In the genomic region with DNA sequence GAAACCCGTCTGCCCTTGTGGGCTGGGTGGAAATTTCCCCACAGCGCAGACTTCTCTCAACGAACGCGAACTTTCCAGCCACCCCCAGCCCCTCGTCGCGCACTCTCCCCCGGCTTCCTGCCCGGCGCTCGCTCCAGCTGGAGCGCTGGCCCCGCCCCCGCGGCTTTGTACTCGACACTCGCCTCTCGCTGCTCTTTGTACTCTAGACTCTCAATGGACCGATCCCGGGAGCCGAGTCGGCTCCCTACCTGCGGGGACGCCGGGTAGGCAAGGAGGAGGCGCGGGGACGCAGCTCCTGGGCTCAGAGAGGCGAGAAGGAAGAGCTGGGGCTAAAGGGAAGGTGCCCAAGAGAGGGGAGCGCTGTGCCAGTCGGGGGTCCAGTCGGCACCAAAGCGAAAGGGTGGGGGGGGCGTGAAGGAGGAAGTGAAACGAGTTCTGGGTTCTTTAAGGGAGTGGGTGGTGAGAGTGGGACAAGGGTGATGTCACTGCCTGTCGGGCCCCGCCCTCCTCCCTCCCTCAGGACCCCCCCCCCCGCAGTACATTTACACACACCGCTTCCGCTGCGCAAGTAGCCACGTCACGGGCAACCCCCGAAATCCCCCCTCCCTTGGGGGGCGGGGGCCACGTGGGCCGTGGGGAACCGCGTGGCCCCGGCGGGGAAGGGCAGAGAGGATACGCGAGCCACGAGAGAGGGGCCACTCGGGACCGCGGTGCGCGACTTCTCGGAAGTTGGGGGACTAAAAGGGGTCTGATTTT, we compare ENCODE assay signal across 8 cellular contexts. TPM values are rescaled to one million over a fixed set of nuclear protein-coding genes. Genes with fewer than 3 reads are reported as not detected.
DNase-seq lines count a peak whose midpoint lies in the region; ATAC-seq, FAIRE-seq and TF ChIP-seq lines count a peak whose summit lies in the region.

No MANE protein-coding gene starts in this region.

- no peaks in the 10 kb centered on the region for H3K9me2 ChIP-seq in OCI-LY1 (ENCODE audit: low read depth, low read length)

- H4K20me1 ChIP-seq in OCI-LY1 (ENCODE audit: insufficient read depth, low read length): no peaks in the 10 kb centered on the region

- WGBS in A549 (ENCODE audit: missing lambda C conversion rate): 2% methylated on average over 51 of the region's 61 CpGs

- peaks cover 8% of the 10 kb centered on the region; the same call in 1 of the 2 replicates for H3F3A ChIP-seq in OCI-LY1 (ENCODE audit: insufficient read depth, low read length)

- peaks cover 26% of the 10 kb centered on the region for H3K36me3 ChIP-seq in OCI-LY1 (ENCODE audit: insufficient read depth, low read length)

- peak; percentile 90 to 96 for DNase-seq in A549 (ENCODE audit: low read depth in 1 of 2, low spot score in 1 of 2)
- DNase-seq in HT1080 (ENCODE audit: low read depth): peak; percentile 72
- peak; percentile 85 for DNase-seq in activated T-cell treated with anti-CD3 and anti-CD28 coated beads for 24 hours (ENCODE audit: low read depth)
- peak; percentile 61 for DNase-seq in epidermal melanocyte (ENCODE audit: insufficient read length, low spot score)
- DNase-seq in midbrain (lab: John Stamatoyannopoulos, UW): peak; percentile 74
- peak; percentile 89 to 92 for DNase-seq in stimulated activated CD8-positive, alpha-beta memory T cell treated with anti-CD3 and anti-CD28 coated beads, Interleukin-15, amount 100 ng/mL, for 4 hours (ENCODE audit: low read depth in 2 of 2)

- peak; percentile 43 for TF ChIP-seq POLR2A in A549 (IDR thresholded peaks at IDR 0.05; ENCODE audit: low read length)

- TF ChIP-seq CTCF in A549 (IDR thresholded peaks at IDR 0.05) (no peak), OCI-LY1 (IDR thresholded peaks at IDR 0.05; ENCODE audit: low read length) (no peak)

- CTCF ChIA-PET in A549 (lab: Yijun Ruan, JAX): interaction anchor here (1.3 to 25.1 kb wide), 7 partner anchors 7 to 127 kb away, joined by 3 to 677 read pairs (median 9); a partner anchor contains a TSS

- ATAC-seq in A549: peak; percentile 35 to 44
- peak; percentile 36 for ATAC-seq in GM18909 (IDR thresholded peaks at IDR 0.05; ENCODE audit: poor library complexity, unreplicated experiment)

- TF ChIP-seq EP300 in A549 (IDR thresholded peaks at IDR 0.05): no peak

- no peak for TF ChIP-seq RAD21 in A549 (conservative IDR thresholded peaks at IDR 0.05 in 1 of 2, IDR thresholded peaks at IDR 0.05 in 1 of 2)

- H3K4me3 ChIP-seq in A549 (peak overlapping the region; percentile 80), OCI-LY1 (ENCODE audit: low read depth, low read length, poor library complexity, severe bottlenecking) (peak overlapping the region; percentile 88)

- H3K27me3 ChIP-seq in OCI-LY1 (ENCODE audit: insufficient read depth, low read length): no peaks in the 10 kb centered on the region

- POLR2A ChIA-PET in A549 (lab: Yijun Ruan, JAX): interaction anchor here (0.6 to 5.7 kb wide), 7 partner anchors 9 to 157 kb away, joined by 3 to 65 read pairs (median 6); a partner anchor contains a TSS

- no peaks in the 10 kb centered on the region for H3K9me3 ChIP-seq in A549
- no peaks in the 10 kb centered on the region for H3K9me3 ChIP-seq in OCI-LY1 (ENCODE audit: low read length)

- FAIRE-seq in A549 (lab: Jason Lieb, UNC): no peak

- no peak overlapping the region for H2AFZ ChIP-seq in OCI-LY1 (ENCODE audit: low read length)

- H3K4me2 ChIP-seq in A549: peak overlapping the region; percentile 91
- H3K4me2 ChIP-seq in OCI-LY1 (ENCODE audit: low read length): peak overlapping the region; percentile 95

- H3K79me2 ChIP-seq in OCI-LY1 (ENCODE audit: insufficient read depth, low read length): no peaks in the 10 kb centered on the region

- peaks cover 36% of the 10 kb centered on the region for H3K4me1 ChIP-seq in A549
- peaks cover 43% of the 10 kb centered on the region for H3K4me1 ChIP-seq in OCI-LY1 (ENCODE audit: insufficient read depth, low read length, severe bottlenecking)

- peak overlapping the region; percentile 96 for H3K27ac ChIP-seq in A549
- H3K27ac ChIP-seq in OCI-LY1 (ENCODE audit: low read depth, low read length, poor library complexity, severe bottlenecking): peak overlapping the region; percentile 97

- H3K9ac ChIP-seq in OCI-LY1 (ENCODE audit: low read length): peak overlapping the region; percentile 97

TF ChIP-seq in A549, 52 proteins besides CTCF, POLR2A, EP300 and RAD21 (continues in another document):
- TF ChIP-seq PHF8 (IDR thresholded peaks at IDR 0.05; ENCODE audit: borderline replicate concordance, low read depth) (0 out of 2 replicates have a peak, but pooled peaks have one; percentile 8), HOXA7 (CRISPR knock-in tag; IDR thresholded peaks at IDR 0.05) (no peak), SMC3 (IDR thresholded peaks at IDR 0.05) (no peak)
- TF ChIP-seq, protein P1, sequence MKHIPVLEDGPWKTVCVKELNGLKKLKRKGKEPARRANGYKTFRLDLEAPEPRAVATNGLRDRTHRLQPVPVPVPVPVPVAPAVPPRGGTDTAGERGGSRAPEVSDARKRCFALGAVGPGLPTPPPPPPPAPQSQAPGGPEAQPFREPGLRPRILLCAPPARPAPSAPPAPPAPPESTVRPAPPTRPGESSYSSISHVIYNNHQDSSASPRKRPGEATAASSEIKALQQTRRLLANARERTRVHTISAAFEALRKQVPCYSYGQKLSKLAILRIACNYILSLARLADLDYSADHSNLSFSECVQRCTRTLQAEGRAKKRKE (CRISPR knock-in tag; IDR thresholded peaks at IDR 0.05; ENCODE audit: low read depth): no peak
- TF ChIP-seq, protein P2, sequence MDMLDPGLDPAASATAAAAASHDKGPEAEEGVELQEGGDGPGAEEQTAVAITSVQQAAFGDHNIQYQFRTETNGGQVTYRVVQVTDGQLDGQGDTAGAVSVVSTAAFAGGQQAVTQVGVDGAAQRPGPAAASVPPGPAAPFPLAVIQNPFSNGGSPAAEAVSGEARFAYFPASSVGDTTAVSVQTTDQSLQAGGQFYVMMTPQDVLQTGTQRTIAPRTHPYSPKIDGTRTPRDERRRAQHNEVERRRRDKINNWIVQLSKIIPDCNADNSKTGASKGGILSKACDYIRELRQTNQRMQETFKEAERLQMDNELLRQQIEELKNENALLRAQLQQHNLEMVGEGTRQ (IDR thresholded peaks at IDR 0.05): peak; percentile 82

RNA-seq across cellular contexts. Expression of a gene that starts 9.7 kb away (rescaled TPM):
- polyA plus RNA-seq in A549 (2011; rRNA removed): 1.3 and 3.3 TPM in 2 replicates
- 1.8 and 2.7 TPM in 2 replicates for polyA plus RNA-seq in A549 (2012; cell fraction: cytosol; rRNA removed)
- polyA plus RNA-seq in A549 (2012; cell fraction: nucleus; rRNA removed): 9.4 and 11.6 TPM in 2 replicates
- polyA plus RNA-seq in A549 (2017; fragmentation: RNase III; extraction: RNeasy Plus Mini Kit Qiagen cat#74134 plus additional on column Dnase treatment): 7.6 to 10.2 TPM (median 8.8 TPM) in 3 replicates
- 10.8 and 14.7 TPM in 2 replicates for polyA minus RNA-seq in A549 (2011; rRNA and poly(A)+ RNA removed)
- 0.27 and 0.87 TPM in 2 replicates for total RNA-seq in HT1080 (2014; rRNA removed; shearing (Covaris generic))
- 2.8 and 3.0 TPM in 2 replicates for polyA plus RNA-seq in HT1080 (2015; cell fraction: cytosol; rRNA removed)
- 7.4 TPM in 2 replicates for polyA plus RNA-seq in HT1080 (2015; cell fraction: nucleus; rRNA removed)

RNA-seq across cellular contexts. Expression of a gene that starts 11.2 kb away (rescaled TPM):
- polyA plus RNA-seq in A549 (2011; rRNA removed): 0.48 and 0.57 TPM in 2 replicates
- 0.29 and 0.44 TPM in 2 replicates for polyA plus RNA-seq in A549 (2012; cell fraction: cytosol; rRNA removed)
- polyA plus RNA-seq in A549 (2012; cell fraction: nucleus; rRNA removed): 11.6 and 16.8 TPM in 2 replicates
- polyA plus RNA-seq in A549 (2017; fragmentation: RNase III; extraction: RNeasy Plus Mini Kit Qiagen cat#74134 plus additional on column Dnase treatment): 0.17 to 0.73 TPM (median 0.33 TPM) in 3 replicates
- 0.54 TPM in 1 of 2 replicates, not detected in the other for polyA minus RNA-seq in A549 (2011; rRNA and poly(A)+ RNA removed)
- total RNA-seq in HT1080 (2014; rRNA removed; shearing (Covaris generic)): 0.88 TPM in 1 of 2 replicates, not detected in the other
- 0.61 TPM in 1 of 2 replicates, not detected in the other for polyA plus RNA-seq in HT1080 (2015; cell fraction: cytosol; rRNA removed)
- polyA plus RNA-seq in HT1080 (2015; cell fraction: nucleus; rRNA removed): 0.47 and 0.88 TPM in 2 replicates

RNA-seq across cellular contexts. Expression of a gene that starts 13.6 kb away (rescaled TPM):
- polyA plus RNA-seq in A549 (2011; rRNA removed): 98.9 and 102 TPM in 2 replicates
- 518 TPM in 2 replicates for polyA plus RNA-seq in A549 (2012; cell fraction: cytosol; rRNA removed)
- 332 and 388 TPM in 2 replicates for polyA plus RNA-seq in A549 (2012; cell fraction: nucleus; rRNA removed)
- polyA plus RNA-seq in A549 (2017; fragmentation: RNase III; extraction: RNeasy Plus Mini Kit Qiagen cat#74134 plus additional on column Dnase treatment): 268 to 287 TPM (median 275 TPM) in 3 replicates
- 18.6 and 32.8 TPM in 2 replicates for polyA minus RNA-seq in A549 (2011; rRNA and poly(A)+ RNA removed)
- total RNA-seq in HT1080 (2014; rRNA removed; shearing (Covaris generic)): 98.2 and 168 TPM in 2 replicates
- 46.6 and 75.3 TPM in 2 replicates for polyA plus RNA-seq in HT1080 (2015; cell fraction: cytosol; rRNA removed)
- 32.2 and 33.5 TPM in 2 replicates for polyA plus RNA-seq in HT1080 (2015; cell fraction: nucleus; rRNA removed)

RNA-seq across cellular contexts. Expression of a gene that starts 14.1 kb away (rescaled TPM):
- polyA plus RNA-seq in A549 (2011; rRNA removed): 17.7 and 20.4 TPM in 2 replicates
- polyA plus RNA-seq in A549 (2012; cell fraction: cytosol; rRNA removed): 15.8 and 19.3 TPM in 2 replicates
- polyA plus RNA-seq in A549 (2012; cell fraction: nucleus; rRNA removed): 16.0 and 16.3 TPM in 2 replicates
- polyA plus RNA-seq in A549 (2017; fragmentation: RNase III; extraction: RNeasy Plus Mini Kit Qiagen cat#74134 plus additional on column Dnase treatment): 26.4 to 28.2 TPM (median 28.1 TPM) in 3 replicates
- 10.9 and 13.0 TPM in 2 replicates for polyA minus RNA-seq in A549 (2011; rRNA and poly(A)+ RNA removed)
- total RNA-seq in HT1080 (2014; rRNA removed; shearing (Covaris generic)): 4.8 and 6.4 TPM in 2 replicates
- 5.7 and 5.9 TPM in 2 replicates for polyA plus RNA-seq in HT1080 (2015; cell fraction: cytosol; rRNA removed)
- 8.6 and 8.8 TPM in 2 replicates for polyA plus RNA-seq in HT1080 (2015; cell fraction: nucleus; rRNA removed)

RNA-seq across cellular contexts. Expression of a gene that starts 44.9 kb away (rescaled TPM):
- polyA plus RNA-seq in A549 (2011; rRNA removed): 56.3 and 69.7 TPM in 2 replicates
- 65.2 and 89.0 TPM in 2 replicates for polyA plus RNA-seq in A549 (2012; cell fraction: cytosol; rRNA removed)
- 224 and 249 TPM in 2 replicates for polyA plus RNA-seq in A549 (2012; cell fraction: nucleus; rRNA removed)
- 88.0 to 113 TPM (median 111 TPM) in 3 replicates for polyA plus RNA-seq in A549 (2017; fragmentation: RNase III; extraction: RNeasy Plus Mini Kit Qiagen cat#74134 plus additional on column Dnase treatment)
- polyA minus RNA-seq in A549 (2011; rRNA and poly(A)+ RNA removed): 139 and 156 TPM in 2 replicates
- total RNA-seq in HT1080 (2014; rRNA removed; shearing (Covaris generic)): 82.5 and 84.7 TPM in 2 replicates
- polyA plus RNA-seq in HT1080 (2015; cell fraction: cytosol; rRNA removed): 35.8 and 39.0 TPM in 2 replicates
- 107 and 119 TPM in 2 replicates for polyA plus RNA-seq in HT1080 (2015; cell fraction: nucleus; rRNA removed)

Comparison
In these comparisons a context has a peak if more than half of its experiments do, and no peak if none do; other contexts are left out.
1. Peak in every context shown above with its lines: DNase-seq, ATAC-seq, H3K4me3 ChIP-seq and H3K27ac ChIP-seq.